Comparison of ENCODE assay signal across 20 cellular contexts in genomic region chr3:4532535-4533112, GRCh38. TPM values are rescaled to one million over a fixed set of nuclear protein-coding genes. Genes with fewer than 3 reads are reported as not detected.
A peak's percentile ranks its signal among the peaks of the same experiment; 100 is the strongest.
DNase-seq lines count a peak whose midpoint lies in the region; ATAC-seq and TF ChIP-seq lines count a peak whose summit lies in the region.
"Had no signal": no experiment of that assay in that cellular context is flagged by ENCODE, and none has a peak within 500 bp of the region (broad histone marks: within the 10 kb centered on the region; RNA-seq: fewer than 3 reads in every experiment).

No MANE protein-coding gene starts in this region.

- no peaks in the 10 kb centered on the region for H3K27me3 Mint-ChIP-seq in endodermal cell (ENCODE audit: insufficient read depth)
- no peaks in the 10 kb centered on the region for H3K27me3 Mint-ChIP-seq in nephron (ENCODE audit: low read depth)
- H3K27me3 Mint-ChIP-seq in activated T-cell treated with anti-CD3 and anti-CD28 coated beads, Interleukin-2, amount 50 U/mL, for 4 hours (ENCODE audit: low read depth) = no peaks in the 10 kb centered on the region
- H3K27me3 Mint-ChIP-seq: activated naive CD4-positive, alpha-beta T cell treated with anti-CD3 and anti-CD28 coated beads, Interleukin-2, amount 50 U/mL, for 24 hours; CD4-positive, alpha-beta T cell had no signal

- H3K4me1 Mint-ChIP-seq in endodermal cell (peaks cover 33% of the 10 kb centered on the region), nephron (peaks cover 45% of the 10 kb centered on the region)
- H3K4me1 Mint-ChIP-seq in activated T-cell treated with anti-CD3 and anti-CD28 coated beads, Interleukin-2, amount 50 U/mL, for 4 hours (ENCODE audit: low read depth) = peaks cover 16% of the 10 kb centered on the region

- H3K27me3 ChIP-seq in left ventricle myocardium inferior (ENCODE audit: low read depth) (no peaks in the 10 kb centered on the region), right cardiac atrium (ENCODE audit: control insufficient read depth, insufficient read depth) (no peaks in the 10 kb centered on the region), endodermal cell (ENCODE audit: control insufficient read depth, insufficient read depth, low read length, poor library complexity, severe bottlenecking) (no peaks in the 10 kb centered on the region)
- H3K27me3 ChIP-seq: tibial artery had no signal

- TF ChIP-seq CTCF in left ventricle myocardium inferior (IDR thresholded peaks at IDR 0.05; ENCODE audit: borderline replicate concordance) (no peak), endodermal cell (conservative IDR thresholded peaks at IDR 0.05) (no peak), nephron (IDR thresholded peaks at IDR 0.05; ENCODE audit: unreplicated experiment in 3 of 3) (no peak)

- no peak overlapping the region for H3K4me3 Mint-ChIP-seq in endodermal cell
- H3K4me3 Mint-ChIP-seq in nephron = peak overlapping the region in 2 of 3 experiments; percentile 20 to 37
- H3K4me3 Mint-ChIP-seq in activated T-cell treated with anti-CD3 and anti-CD28 coated beads, Interleukin-2, amount 50 U/mL, for 4 hours = no peak overlapping the region
- H3K4me3 Mint-ChIP-seq: activated naive CD4-positive, alpha-beta T cell treated with anti-CD3 and anti-CD28 coated beads, Interleukin-2, amount 50 U/mL, for 24 hours; CD4-positive, alpha-beta T cell; GM23338 had no signal

- intact Hi-C loops in left ventricle myocardium inferior (cut with micrococcal nuclease) (no loop called here), right cardiac atrium (cut with DNase I) (no loop called here)

- peaks cover 4% of the 10 kb centered on the region for H3K9me3 Mint-ChIP-seq in endodermal cell
- peaks cover 3% of the 10 kb centered on the region for H3K9me3 Mint-ChIP-seq in nephron
- peaks cover 3% of the 10 kb centered on the region for H3K9me3 Mint-ChIP-seq in activated T-cell treated with anti-CD3 and anti-CD28 coated beads, Interleukin-2, amount 50 U/mL, for 4 hours

- no peak overlapping the region for H3K9ac ChIP-seq in endodermal cell (ENCODE audit: extremely low read depth, low read length, poor library complexity, severe bottlenecking)

- H3K27ac ChIP-seq in left ventricle myocardium inferior (replicated peaks) (peak overlapping the region; percentile 54), right cardiac atrium (ENCODE audit: low read length) (no peak overlapping the region), endodermal cell (ENCODE audit: low read depth, low read length) (peak overlapping the region; percentile 12)

- ATAC-seq in right cardiac atrium = no peak
- ATAC-seq in GM18861 (IDR thresholded peaks at IDR 0.05; ENCODE audit: unreplicated experiment) = no peak
- no peak for ATAC-seq in HG02623 (IDR thresholded peaks at IDR 0.05; ENCODE audit: unreplicated experiment)
- ATAC-seq in activated T-cell treated with anti-CD3 and anti-CD28 coated beads, Interleukin-2, amount 50 U/mL, for 4 hours = no peak

- H3K4me1 ChIP-seq in left ventricle myocardium inferior (peaks cover 76% of the 10 kb centered on the region), right cardiac atrium (ENCODE audit: control insufficient read depth, insufficient read depth, low read length) (peaks cover 11% of the 10 kb centered on the region), endodermal cell (ENCODE audit: control insufficient read depth, insufficient read depth, low read length) (peaks cover 10% of the 10 kb centered on the region)

- no peaks in the 10 kb centered on the region for H3K36me3 Mint-ChIP-seq in endodermal cell (ENCODE audit: low read depth)
- peaks cover 21% of the 10 kb centered on the region for H3K36me3 Mint-ChIP-seq in nephron (ENCODE audit: low read depth)
- peaks cover 19% of the 10 kb centered on the region for H3K36me3 Mint-ChIP-seq in activated T-cell treated with anti-CD3 and anti-CD28 coated beads, Interleukin-2, amount 50 U/mL, for 4 hours (ENCODE audit: insufficient read depth)

- H3K4me3 ChIP-seq in left ventricle myocardium inferior (no peak overlapping the region), right cardiac atrium (ENCODE audit: low read length) (no peak overlapping the region), endodermal cell (ENCODE audit: low read length) (no peak overlapping the region)
- H3K4me3 ChIP-seq: GM23338 had no signal

- H3K9me3 ChIP-seq in left ventricle myocardium inferior (replicated peaks) (peaks cover 6% of the 10 kb centered on the region), right cardiac atrium (ENCODE audit: control insufficient read depth, low read length) (no peaks in the 10 kb centered on the region), endodermal cell (ENCODE audit: control insufficient read depth, low read length) (peaks cover 5% of the 10 kb centered on the region)
- H3K9me3 ChIP-seq: tibial artery had no signal

- no peak for DNase-seq in left ventricle myocardium inferior
- no peak for DNase-seq in right cardiac atrium
- DNase-seq in endodermal cell = no peak
- DNase-seq in AG08396 (ENCODE audit: low spot score) = no peak
- no peak for DNase-seq in activated T-cell treated with anti-CD3 and anti-CD28 coated beads, Interleukin-2, amount 50 U/mL, for 4 hours
- DNase-seq: ACHN; activated CD4-positive, alpha-beta T cell treated with anti-CD3 and anti-CD28 coated beads, Interleukin-2, amount 50 U/mL, for 48 hours; CD4-positive, alpha-beta T cell; DND-41; foreskin fibroblast; left cardiac atrium; NCI-H1694; NCI-H2227 treated with DMSO at 0.1 percent for 48 hours; RPMI8226; tibial artery had no signal

- H3K27ac Mint-ChIP-seq in endodermal cell = no peak overlapping the region
- peak overlapping the region; percentile 39 to 83 (median 80) for H3K27ac Mint-ChIP-seq in nephron
- H3K27ac Mint-ChIP-seq: activated naive CD4-positive, alpha-beta T cell treated with anti-CD3 and anti-CD28 coated beads, Interleukin-2, amount 50 U/mL, for 24 hours; CD4-positive, alpha-beta T cell; GM23338 had no signal

- 71% methylated on average over 11 of the region's 11 CpGs for WGBS in right cardiac atrium
- WGBS in endodermal cell (ENCODE audit: insufficient coverage in 1 of 2, insufficient read length in 1 of 2), 2 experiments = 80 to 85% methylated on average over 9 to 11 of the region's 11 CpGs

- H3K36me3 ChIP-seq in left ventricle myocardium inferior (no peaks in the 10 kb centered on the region), endodermal cell (ENCODE audit: control insufficient read depth, insufficient read depth, low read length) (no peaks in the 10 kb centered on the region)
- H3K36me3 ChIP-seq: tibial artery had no signal

RNA-seq across cellular contexts. Expression of gene ITPR1, which starts 39.5 kb away (rescaled TPM):
- 29.0 TPM for total RNA-seq in left ventricle myocardium inferior
- 10 to 100 TPM; 32.5 to 59.0 (median 45.6) TPM for total RNA-seq in right cardiac atrium
- polyA plus RNA-seq in right cardiac atrium = 13.9 TPM
- total RNA-seq in endodermal cell = 1 to 10 TPM; 5.9 TPM
- polyA plus RNA-seq in endodermal cell (2013, experiment 1 of 2) = 4.1 TPM
- 5.7 TPM for polyA plus RNA-seq in endodermal cell (2013, experiment 2 of 2)
- 10 to 100 TPM; 59.0 to 92.3 (median 88.9) TPM for total RNA-seq in activated T-cell treated with anti-CD3 and anti-CD28 coated beads, Interleukin-2, amount 50 U/mL, for 4 hours

Comparison
In these comparisons a context has a peak if more than half of its experiments do, and no peak if none do; other contexts are left out.
1. H3K4me3 Mint-ChIP-seq: peak in nephron (2 of 3); none in endodermal cell (single experiment) and activated T-cell treated with anti-CD3 and anti-CD28 coated beads, Interleukin-2, amount 50 U/mL, for 4 hours (single experiment).